In the genomic region with DNA sequence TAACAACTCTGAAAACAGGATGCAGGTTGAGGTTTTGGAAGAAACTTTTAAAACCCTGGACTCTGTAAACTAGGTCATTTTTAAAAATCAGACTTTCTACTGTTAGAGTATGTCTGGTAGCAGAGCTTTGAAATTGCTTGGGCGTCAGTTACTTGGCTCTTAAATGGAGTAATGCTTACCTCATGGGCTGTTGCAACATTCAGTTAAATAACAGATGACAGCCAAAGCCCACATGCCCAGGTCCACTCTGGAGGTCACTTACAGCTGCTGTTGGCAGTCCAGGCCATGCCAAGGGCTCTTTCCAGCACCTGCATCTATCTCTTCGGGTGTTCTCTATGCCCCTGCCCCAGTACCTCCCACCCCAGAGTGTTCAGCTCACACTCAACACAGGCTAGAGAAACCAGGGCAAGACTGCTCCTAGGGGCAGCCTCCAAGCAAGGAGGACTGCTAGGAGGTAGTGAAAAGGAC, we compare ENCODE assay signal across 14 cellular contexts.
A peak's percentile ranks its signal among the peaks of the same experiment; 100 is the strongest.
DNase-seq lines count a peak whose midpoint lies in the region; ATAC-seq, FAIRE-seq and TF ChIP-seq lines count a peak whose summit lies in the region.
"Had no signal": no experiment of that assay in that cellular context is flagged by ENCODE, and none has a peak within 500 bp of the region (broad histone marks: within the 10 kb centered on the region; RNA-seq: fewer than 3 reads in every experiment).

No MANE protein-coding gene starts in this region.

- H3K4me3 ChIP-seq in IMR-90 (ENCODE audit: insufficient read depth, low read depth, low read length) = no peak overlapping the region
- H3K4me3 ChIP-seq in endothelial cell of umbilical vein (replicated peaks in 1 of 3; ENCODE audit: insufficient read depth in 1 of 3, low read depth in 1 of 3, low read length in 3 of 3) = no peak overlapping the region
- no peak overlapping the region for H3K4me3 ChIP-seq in right lobe of liver
- H3K4me3 ChIP-seq in suprapubic skin = no peak overlapping the region
- H3K4me3 ChIP-seq: SK-N-MC had no signal

- DNase-seq in IMR-90 (peak; percentile 68), endothelial cell of umbilical vein (ENCODE audit: low read depth, low spot score) (peak; percentile 57), right lobe of liver (peak; percentile 72 to 90 (median 86)), suprapubic skin (ENCODE audit: low spot score in 2 of 2) (peak in 1 of 2 donors; percentile 68), endothelial cell (ENCODE audit: low spot score) (no peak), glutamatergic neuron (no peak), Kasumi-1 (lab: John Stamatoyannopoulos, UW) (no peak), SK-N-DZ (ENCODE audit: low spot score) (no peak)
- DNase-seq: activated CD4-positive, alpha-beta T cell treated with anti-CD3 and anti-CD28 coated beads, Interleukin-2, amount 50 U/mL, for 1 hour; activated naive CD4-positive, alpha-beta T cell treated with anti-CD3 and anti-CD28 coated beads, Interleukin-2, amount 10 ng/mL, durations not matched to agents 7 days and 5 days; H7; NCI-H510A treated with DMSO at 0.1 percent for 48 hours had no signal

- H4K20me1 ChIP-seq in IMR-90 (ENCODE audit: insufficient read depth, low read length) (no peaks in the 10 kb centered on the region), endothelial cell of umbilical vein (replicated peaks; ENCODE audit: control insufficient read depth, extremely low read depth, insufficient read depth, low read length) (no peaks in the 10 kb centered on the region)

- H4K91ac ChIP-seq in IMR-90 (ENCODE audit: insufficient read depth, low read depth, low read length) = no peak overlapping the region

- no peak overlapping the region for H4K8ac ChIP-seq in IMR-90 (ENCODE audit: low read depth in 2 of 2, low read length in 2 of 2)

- H3K23ac ChIP-seq in IMR-90 (ENCODE audit: low read depth, low read length) = no peak overlapping the region

- peaks cover 10% of the 10 kb centered on the region for H3K9me3 Mint-ChIP-seq in endothelial cell (ENCODE audit: unreplicated experiment)
- H3K9me3 Mint-ChIP-seq in glutamatergic neuron (ENCODE audit: unreplicated experiment) = peaks cover 2% of the 10 kb centered on the region
- H3K9me3 Mint-ChIP-seq: activated naive CD4-positive, alpha-beta T cell treated with anti-CD3 and anti-CD28 coated beads, Interleukin-2, amount 10 ng/mL, durations not matched to agents 7 days and 5 days had no signal

- H2AK5ac ChIP-seq in IMR-90 (ENCODE audit: low read depth, low read length) = peak overlapping the region; percentile 15; the same call in 1 of the 2 replicates

- peak; percentile 84 for ATAC-seq in IMR-90 (ENCODE audit: low read depth)
- peak; percentile 83 to 91 (median 86) for ATAC-seq in right lobe of liver

- peaks cover 2% of the 10 kb centered on the region; the same call in 1 of the 2 replicates for H3K27me3 ChIP-seq in IMR-90 (ENCODE audit: control insufficient read depth, insufficient read depth, low read length)
- H3K27me3 ChIP-seq in endothelial cell of umbilical vein (ENCODE audit: control insufficient read depth in 2 of 2, insufficient read depth in 2 of 2, low read length in 2 of 2) = peaks cover 8 to 9% of the 10 kb centered on the region in 2 experiments
- H3K27me3 ChIP-seq in right lobe of liver = no peaks in the 10 kb centered on the region
- H3K27me3 ChIP-seq in suprapubic skin = no peaks in the 10 kb centered on the region
- H3K27me3 ChIP-seq: neutrophil had no signal

- H4K5ac ChIP-seq in IMR-90 (ENCODE audit: low read depth, low read length) = no peak overlapping the region

- no peaks in the 10 kb centered on the region for H3K79me2 ChIP-seq in endothelial cell of umbilical vein (ENCODE audit: control insufficient read depth, insufficient read depth, low read length)

- no peak overlapping the region for H2BK120ac ChIP-seq in IMR-90 (ENCODE audit: low read depth, low read length)

- no peak for TF ChIP-seq RAD21 in IMR-90 (IDR thresholded peaks at IDR 0.05; ENCODE audit: low read length)

- no TSS peak for BruUV-seq in IMR-90 (replicated peaks; lab: Mats Ljungman, UMichigan)
- BruUV-seq in endothelial cell of umbilical vein (replicated peaks; lab: Mats Ljungman, UMichigan) = no TSS peak

- POLR2A ChIA-PET in IMR-90 (lab: Charles Lee; ENCODE audit: unreplicated experiment) (no interaction called here), endothelial cell of umbilical vein (lab: Charles Lee) (no interaction called here)

- TF ChIP-seq CTCF in IMR-90 (conservative IDR thresholded peaks at IDR 0.05; ENCODE audit: low read depth, low read length) (no peak), endothelial cell of umbilical vein (IDR thresholded peaks at IDR 0.05; ENCODE audit: extremely low read depth in 1 of 2, insufficient read depth in 1 of 2, low read depth in 1 of 2, low read length in 2 of 2) (no peak), right lobe of liver (IDR thresholded peaks at IDR 0.05) (no peak), suprapubic skin (IDR thresholded peaks at IDR 0.05) (no peak), endothelial cell (IDR thresholded peaks at IDR 0.05; ENCODE audit: unreplicated experiment) (no peak), glutamatergic neuron (IDR thresholded peaks at IDR 0.05; ENCODE audit: partially characterized antibody, unreplicated experiment) (no peak)

- WGBS in IMR-90 (ENCODE audit: extremely low coverage in 2 of 2, insufficient read length in 1 of 2), 2 experiments = no CpG with 5 or more reads among the region's 2 CpGs
- WGBS in right lobe of liver (ENCODE audit: insufficient coverage, low coverage, low lambda C conversion rate, missing lambda C conversion rate) = 20% methylated on average over 2 of the region's 2 CpGs
- 50% methylated on average over 2 of the region's 2 CpGs for WGBS in suprapubic skin

- peaks cover 3% of the 10 kb centered on the region for H3K36me3 Mint-ChIP-seq in endothelial cell (ENCODE audit: low read depth, unreplicated experiment)
- H3K36me3 Mint-ChIP-seq in glutamatergic neuron (ENCODE audit: unreplicated experiment) = peaks cover 4% of the 10 kb centered on the region
- H3K36me3 Mint-ChIP-seq: activated naive CD4-positive, alpha-beta T cell treated with anti-CD3 and anti-CD28 coated beads, Interleukin-2, amount 10 ng/mL, durations not matched to agents 7 days and 5 days had no signal

- no peak overlapping the region for H3K14ac ChIP-seq in IMR-90 (replicated peaks; ENCODE audit: low read depth, low read length)

- H3K4me2 ChIP-seq in IMR-90 (ENCODE audit: low read depth, low read length) (no peak overlapping the region), endothelial cell of umbilical vein (ENCODE audit: insufficient read depth, low read length) (no peak overlapping the region)

- no peak for FAIRE-seq in endothelial cell of umbilical vein (lab: Jason Lieb, UNC)

- H3K9me1 ChIP-seq in IMR-90 (ENCODE audit: insufficient read depth, low read length) = peaks cover 5% of the 10 kb centered on the region; the same call in 1 of the 2 replicates
- no peaks in the 10 kb centered on the region for H3K9me1 ChIP-seq in endothelial cell of umbilical vein (replicated peaks; ENCODE audit: control insufficient read depth, extremely low read depth, insufficient read depth, low read length)

- TF ChIP-seq POLR2A in IMR-90 (IDR thresholded peaks at IDR 0.05; ENCODE audit: low read depth, low read length) = no peak
- no peak for TF ChIP-seq POLR2A in endothelial cell of umbilical vein (IDR thresholded peaks at IDR 0.05; ENCODE audit: low read depth, low read length)
- TF ChIP-seq POLR2A in right lobe of liver (IDR thresholded peaks at IDR 0.05) = peak; percentile 25
- no peak for TF ChIP-seq POLR2A in suprapubic skin (IDR thresholded peaks at IDR 0.05)

- intact Hi-C loops in IMR-90 (cut with micrococcal nuclease) (no loop called here), endothelial cell of umbilical vein (cut with micrococcal nuclease) (no loop called here), right lobe of liver (cut with DNase I) (loop anchor here (10.0 kb wide), 3 partner anchors 81 to 111 kb away; a partner anchor contains a TSS)

- no peaks in the 10 kb centered on the region for H3K36me3 ChIP-seq in IMR-90 (ENCODE audit: control insufficient read depth, insufficient read depth, low read length)
- no peaks in the 10 kb centered on the region for H3K36me3 ChIP-seq in endothelial cell of umbilical vein (ENCODE audit: control insufficient read depth in 2 of 2, extremely low read depth in 1 of 2, insufficient read depth in 2 of 2, low read length in 2 of 2)
- H3K36me3 ChIP-seq in right lobe of liver = no peaks in the 10 kb centered on the region
- no peaks in the 10 kb centered on the region for H3K36me3 ChIP-seq in suprapubic skin
- H3K36me3 ChIP-seq: neutrophil had no signal

- H3K4me3 Mint-ChIP-seq in endothelial cell (ENCODE audit: unreplicated experiment) (no peak overlapping the region), glutamatergic neuron (ENCODE audit: unreplicated experiment) (no peak overlapping the region)
- H3K4me3 Mint-ChIP-seq: activated naive CD4-positive, alpha-beta T cell treated with anti-CD3 and anti-CD28 coated beads, Interleukin-2, amount 10 ng/mL, durations not matched to agents 7 days and 5 days had no signal

- H3K56ac ChIP-seq in IMR-90 (ENCODE audit: extremely low read depth, insufficient read depth, low read length) = no peak overlapping the region

- peaks cover 8% of the 10 kb centered on the region; the same call in 1 of the 2 replicates for H3K9me3 ChIP-seq in IMR-90 (ENCODE audit: control insufficient read depth, insufficient read depth, low read length)
- H3K9me3 ChIP-seq in endothelial cell of umbilical vein (replicated peaks; ENCODE audit: control insufficient read depth, insufficient read depth, low read length) = no peaks in the 10 kb centered on the region
- H3K9me3 ChIP-seq in right lobe of liver = no peaks in the 10 kb centered on the region
- no peaks in the 10 kb centered on the region for H3K9me3 ChIP-seq in suprapubic skin
- H3K9me3 ChIP-seq: neutrophil had no signal

- in situ Hi-C loops in IMR-90 (cut with MboI; ENCODE audit: low sequenced_read_pairs) = no loop called here

- H3K27ac ChIP-seq in IMR-90 (ENCODE audit: insufficient read depth, low read length) (no peak overlapping the region), endothelial cell of umbilical vein (ENCODE audit: insufficient read depth, low read depth, low read length) (no peak overlapping the region), right lobe of liver (peak overlapping the region; percentile 70 to 88 (median 84)), suprapubic skin (peak overlapping the region; percentile 65)
- H3K27ac ChIP-seq: neutrophil, SK-N-MC had no signal

- no peak for TF ChIP-seq EP300 in suprapubic skin (IDR thresholded peaks at IDR 0.05)

- no peaks in the 10 kb centered on the region for H3K79me1 ChIP-seq in IMR-90 (ENCODE audit: low read depth in 1 of 2, low read length in 2 of 2)

- no peak overlapping the region for H2AFZ ChIP-seq in IMR-90 (replicated peaks; ENCODE audit: low read length, poor library complexity)
- H2AFZ ChIP-seq in endothelial cell of umbilical vein (ENCODE audit: low read depth, low read length) = no peak overlapping the region

- dilution Hi-C loops in IMR-90 (cut with HindIII; ENCODE audit: low sequenced_read_pairs, unreplicated experiment) = no loop called here
- dilution Hi-C loops in endothelial cell of umbilical vein (cut with MboI; ENCODE audit: extremely low pct_ligation_motif_present, low sequenced_read_pairs) = no loop called here

- H3K27ac Mint-ChIP-seq in endothelial cell (ENCODE audit: unreplicated experiment) = no peak overlapping the region
- no peak overlapping the region for H3K27ac Mint-ChIP-seq in glutamatergic neuron (ENCODE audit: unreplicated experiment)
- H3K27ac Mint-ChIP-seq: activated naive CD4-positive, alpha-beta T cell treated with anti-CD3 and anti-CD28 coated beads, Interleukin-2, amount 10 ng/mL, durations not matched to agents 7 days and 5 days had no signal

- H2BK15ac ChIP-seq in IMR-90 (ENCODE audit: low read depth, low read length) = no peak overlapping the region

- no peak overlapping the region for H2BK5ac ChIP-seq in IMR-90 (ENCODE audit: low read depth, low read length, poor library complexity, severe bottlenecking)

- peaks cover 2% of the 10 kb centered on the region; the same call in 1 of the 2 replicates for H3K4me1 ChIP-seq in IMR-90 (ENCODE audit: control insufficient read depth, insufficient read depth, low read length)
- H3K4me1 ChIP-seq in endothelial cell of umbilical vein (ENCODE audit: control insufficient read depth, extremely low read depth, insufficient read depth, low read length) = no peaks in the 10 kb centered on the region
- peaks cover 0 to 38% (median 18%) of the 10 kb centered on the region in 4 donors for H3K4me1 ChIP-seq in right lobe of liver
- peaks cover 20% of the 10 kb centered on the region for H3K4me1 ChIP-seq in suprapubic skin

- H2BK20ac ChIP-seq in IMR-90 (ENCODE audit: low read depth, low read length) = no peak overlapping the region

- H2AK9ac ChIP-seq in IMR-90 (replicated peaks; ENCODE audit: low read depth, low read length, poor library complexity) = no peak overlapping the region

- H3K4ac ChIP-seq in IMR-90 (ENCODE audit: low read depth, low read length) = no peak overlapping the region

- H3K18ac ChIP-seq in IMR-90 (ENCODE audit: low read depth, low read length) = no peak overlapping the region

- H3K27me3 Mint-ChIP-seq in endothelial cell (ENCODE audit: unreplicated experiment) (peaks cover 7% of the 10 kb centered on the region), glutamatergic neuron (ENCODE audit: unreplicated experiment) (peaks cover 8% of the 10 kb centered on the region)

- H3K9ac ChIP-seq in IMR-90 (ENCODE audit: low read depth, low read length) (no peak overlapping the region), endothelial cell of umbilical vein (replicated peaks; ENCODE audit: extremely low read depth, insufficient read depth, low read length) (no peak overlapping the region)

- CTCF ChIA-PET in IMR-90 (lab: Yijun Ruan, JAX) (no interaction called here), endothelial cell of umbilical vein (lab: Charles Lee) (no interaction called here)

- H3K4me1 Mint-ChIP-seq in endothelial cell (ENCODE audit: unreplicated experiment) = peaks cover 2% of the 10 kb centered on the region
- H3K4me1 Mint-ChIP-seq in glutamatergic neuron (ENCODE audit: low read depth, unreplicated experiment) = no peaks in the 10 kb centered on the region

Comparison
In these comparisons a context has a peak if more than half of its experiments do, and no peak if none do; other contexts are left out.
1. DNase-seq: peak in IMR-90 (single experiment), endothelial cell of umbilical vein (single experiment) and right lobe of liver (3 of 3); none in endothelial cell (single experiment), glutamatergic neuron (single experiment), Kasumi-1 (0 of 2) and SK-N-DZ (single experiment).
2. H3K27ac ChIP-seq: peak in right lobe of liver (3 of 3) and suprapubic skin (single experiment); none in IMR-90 (single experiment) and endothelial cell of umbilical vein (single experiment).
3. intact Hi-C loops: an anchor here in right lobe of liver (10.0 kb wide); none called in IMR-90 and endothelial cell of umbilical vein.